In genomic region chr4:161320377-161320776, GRCh38 we compare ENCODE assay signal across 8 cellular contexts.
DNase-seq lines count a peak whose midpoint lies in the region; ATAC-seq, FAIRE-seq and TF ChIP-seq lines count a peak whose summit lies in the region.

No MANE protein-coding gene starts in this region.

- DNase-seq in GM12891 (ENCODE audit: insufficient read length, low spot score) (no peak), NCI-H524 treated with DMSO at 0.1 percent for 48 hours (lab: John Stamatoyannopoulos, UW) (peak; percentile 28), fibroblast of lung (ENCODE audit: low read depth in 2 of 2) (peak; percentile 4 to 20), GOT3 (lab: John Stamatoyannopoulos, UW) (no peak)
- DNase-seq in activated T-cell treated with anti-CD3 and anti-CD28 coated beads, Interleukin-2, amount 50 U/mL, for 72 hours, result no peak

- no peaks in the 10 kb centered on the region for H3K4me1 Mint-ChIP-seq in activated T-cell treated with anti-CD3 and anti-CD28 coated beads, Interleukin-2, amount 50 U/mL, for 72 hours (ENCODE audit: low read depth)

- no peaks in the 10 kb centered on the region for H3K27me3 ChIP-seq in fibroblast of lung (ENCODE audit: control insufficient read depth, insufficient read depth, low read length)

- H4K20me1 ChIP-seq in fibroblast of lung (ENCODE audit: control insufficient read depth, extremely low read depth, insufficient read depth, low read length), result no peaks in the 10 kb centered on the region

- H3K4me3 Mint-ChIP-seq in activated T-cell treated with anti-CD3 and anti-CD28 coated beads, Interleukin-2, amount 50 U/mL, for 72 hours, result no peak overlapping the region

- H3K36me3 ChIP-seq in fibroblast of lung (ENCODE audit: control insufficient read depth, insufficient read depth, low read length), result no peaks in the 10 kb centered on the region

- no peaks in the 10 kb centered on the region for H3K4me1 ChIP-seq in fibroblast of lung (ENCODE audit: control insufficient read depth, extremely low read depth, insufficient read depth, low read length)

- H3K9me3 ChIP-seq in fibroblast of lung (ENCODE audit: control insufficient read depth, insufficient read depth, low read depth, low read length), result no peaks in the 10 kb centered on the region

- no peaks in the 10 kb centered on the region for H3K36me3 Mint-ChIP-seq in activated T-cell treated with anti-CD3 and anti-CD28 coated beads, Interleukin-2, amount 50 U/mL, for 72 hours (ENCODE audit: insufficient read depth in 2 of 2)

- TF ChIP-seq CTCF in fibroblast of lung (conservative IDR thresholded peaks at IDR 0.05 in 1 of 2, IDR thresholded peaks at IDR 0.05 in 1 of 2; ENCODE audit: low read depth in 1 of 2, low read length in 2 of 2), result no peak

- no peak overlapping the region for H3K27ac ChIP-seq in fibroblast of lung (ENCODE audit: insufficient read depth, low read length)

- ATAC-seq in HG02623 (IDR thresholded peaks at IDR 0.05; ENCODE audit: unreplicated experiment) (peak; percentile 75), HG03521 (IDR thresholded peaks at IDR 0.05; ENCODE audit: unreplicated experiment) (no peak), GM19452 (IDR thresholded peaks at IDR 0.05; ENCODE audit: unreplicated experiment) (no peak)
- no peak for ATAC-seq in activated T-cell treated with anti-CD3 and anti-CD28 coated beads, Interleukin-2, amount 50 U/mL, for 72 hours (replicated peaks in 1 of 2)

- H3K27me3 Mint-ChIP-seq in activated T-cell treated with anti-CD3 and anti-CD28 coated beads, Interleukin-2, amount 50 U/mL, for 72 hours (ENCODE audit: low read depth), result no peaks in the 10 kb centered on the region

- no peak overlapping the region for H3K9ac ChIP-seq in fibroblast of lung (ENCODE audit: insufficient read depth, low read length)

- peak; percentile 9 for FAIRE-seq in GM12891 (lab: Jason Lieb, UNC)

- peaks cover 0 to 3% of the 10 kb centered on the region in 2 donors for H3K9me3 Mint-ChIP-seq in activated T-cell treated with anti-CD3 and anti-CD28 coated beads, Interleukin-2, amount 50 U/mL, for 72 hours

- no peaks in the 10 kb centered on the region for H3K79me2 ChIP-seq in fibroblast of lung (ENCODE audit: control insufficient read depth, insufficient read depth, low read length)

- H3K4me2 ChIP-seq in fibroblast of lung (ENCODE audit: extremely low read depth, insufficient read depth, low read length), result no peak overlapping the region

- no peak overlapping the region for H2AFZ ChIP-seq in fibroblast of lung (ENCODE audit: low read length)

- no peak overlapping the region for H3K27ac Mint-ChIP-seq in activated T-cell treated with anti-CD3 and anti-CD28 coated beads, Interleukin-2, amount 50 U/mL, for 72 hours

- TF ChIP-seq POLR2A in GM12891 (IDR thresholded peaks at IDR 0.05; ENCODE audit: low read depth, low read length), result no peak

- H3K4me3 ChIP-seq in fibroblast of lung (replicated peaks in 1 of 4; ENCODE audit: control extremely low read depth in 1 of 4, insufficient read depth in 1 of 4, low read depth in 3 of 4, low read length in 4 of 4), result no peak overlapping the region

TF ChIP-seq in GM12891, 5 proteins besides CTCF, POLR2A, EP300 and RAD21:
- TF ChIP-seq TAF1 (IDR thresholded peaks at IDR 0.05; ENCODE audit: low read depth, low read length), result no peak

Comparison
In these comparisons a context has a peak if more than half of its experiments do, and no peak if none do; other contexts are left out.
1. DNase-seq: peak in NCI-H524 treated with DMSO at 0.1 percent for 48 hours (single experiment) and fibroblast of lung (2 of 2); none in GM12891 (single experiment), activated T-cell treated with anti-CD3 and anti-CD28 coated beads, Interleukin-2, amount 50 U/mL, for 72 hours (0 of 2) and GOT3 (single experiment).